18 cellular contexts compared by ENCODE assay signal in genomic region chr1:206828765-206829164, GRCh38. TPM values are rescaled to one million over a fixed set of nuclear protein-coding genes. Genes with fewer than 3 reads are reported as not detected.
DNase-seq lines count a peak whose midpoint lies in the region; ATAC-seq and TF ChIP-seq lines count a peak whose summit lies in the region.
"Had no signal": no experiment of that assay in that cellular context is flagged by ENCODE, and none has a peak within 500 bp of the region (broad histone marks: within the 10 kb centered on the region; RNA-seq: fewer than 3 reads in every experiment).

No MANE protein-coding gene starts in this region.

- in situ Hi-C loops in brain microvascular endothelial cell (cut with HindIII; ENCODE audit: low pct_ligation_motif_present, low sequenced_read_pairs): no loop called here
- in situ Hi-C loops in transverse colon (cut with MboI; ENCODE audit: low pct_ligation_motif_present in 1 of 4, low pct_unique_long_range_greater_than_20kb in 1 of 4, low sequenced_read_pairs in 3 of 4): no loop called here

- H3K9me3 Mint-ChIP-seq in CD4-positive, alpha-beta T cell: no peaks in the 10 kb centered on the region
- H3K9me3 Mint-ChIP-seq in naive thymus-derived CD4-positive, alpha-beta T cell: peaks cover 0 to 4% (median 0%) of the 10 kb centered on the region in 11 donors

- H3K27me3 Mint-ChIP-seq in CD4-positive, alpha-beta T cell: no peaks in the 10 kb centered on the region
- peaks cover 0 to 10% (median 0%) of the 10 kb centered on the region in 5 donors for H3K27me3 Mint-ChIP-seq in naive thymus-derived CD4-positive, alpha-beta T cell

- peaks cover 51% of the 10 kb centered on the region for H3K4me1 Mint-ChIP-seq in CD4-positive, alpha-beta T cell (ENCODE audit: low read depth)
- H3K4me1 Mint-ChIP-seq in naive thymus-derived CD4-positive, alpha-beta T cell: peaks cover 29 to 73% (median 61%) of the 10 kb centered on the region in 7 donors

- H3K36me3 Mint-ChIP-seq in CD4-positive, alpha-beta T cell (ENCODE audit: low read depth): no peaks in the 10 kb centered on the region
- H3K36me3 Mint-ChIP-seq in naive thymus-derived CD4-positive, alpha-beta T cell: peaks cover 0 to 4% (median 0%) of the 10 kb centered on the region in 5 donors

- no peak overlapping the region for H2AFZ ChIP-seq in HCT116 (ENCODE audit: low read depth, low read length, poor library complexity, severe bottlenecking)
- no peak overlapping the region for H2AFZ ChIP-seq in SK-N-SH (ENCODE audit: low read depth)

- peak overlapping the region; percentile 73 for H3K27ac Mint-ChIP-seq in CD4-positive, alpha-beta T cell
- H3K27ac Mint-ChIP-seq in naive thymus-derived CD4-positive, alpha-beta T cell: peak overlapping the region in 6 of 9 donors; percentile 74 to 90 (median 86)

- H3K27ac ChIP-seq in CD4-positive, alpha-beta T cell (ENCODE audit: low read depth, low read length): no peak overlapping the region
- H3K27ac ChIP-seq in HCT116 (ENCODE audit: low read depth, low read length): no peak overlapping the region
- H3K27ac ChIP-seq in brain microvascular endothelial cell: no peak overlapping the region
- H3K27ac ChIP-seq in naive thymus-derived CD4-positive, alpha-beta T cell (ENCODE audit: low read depth, low read length): no peak overlapping the region
- no peak overlapping the region for H3K27ac ChIP-seq in SK-N-SH (ENCODE audit: low read depth in 2 of 2, low read length in 1 of 2)
- no peak overlapping the region for H3K27ac ChIP-seq in transverse colon
- H3K27ac ChIP-seq: lower lobe of right lung had no signal

- WGBS in SK-N-SH (ENCODE audit: low lambda C conversion rate): 32% methylated on average over 4 of the region's 4 CpGs
- 63 to 80% methylated on average over 2 to 4 of the region's 4 CpGs for WGBS in transverse colon (ENCODE audit: low coverage in 1 of 2), 2 donors

- no peak for DNase-seq in CD4-positive, alpha-beta T cell
- no peak for DNase-seq in HCT116 (ENCODE audit: low read depth, low spot score)
- no peak for DNase-seq in brain microvascular endothelial cell
- DNase-seq in naive thymus-derived CD4-positive, alpha-beta T cell: no peak
- DNase-seq in SK-N-SH: no peak
- DNase-seq in transverse colon: no peak
- no peak for DNase-seq in T1000 (lab: John Stamatoyannopoulos, UW)
- DNase-seq: activated gamma-delta T cell, C1 segment of cervical spinal cord, cortex of kidney, DND-41, lower lobe of right lung, NCI-H146, NCI-H345, posterior cingulate gyrus had no signal

- H3K4me2 ChIP-seq in HCT116 (ENCODE audit: low read length): no peak overlapping the region
- H3K4me2 ChIP-seq in SK-N-SH: no peak overlapping the region

- no peaks in the 10 kb centered on the region; a peak in 1 of 4 replicates for H3K4me1 ChIP-seq in HCT116 (ENCODE audit: control insufficient read depth in 1 of 2, insufficient read depth in 2 of 2, low read length in 2 of 2)
- H3K4me1 ChIP-seq in naive thymus-derived CD4-positive, alpha-beta T cell (ENCODE audit: control insufficient read depth in 2 of 2, insufficient read depth in 2 of 2, low read length in 2 of 2): peaks cover 22 to 32% of the 10 kb centered on the region in 2 donors
- peaks cover 0 to 6% of the 10 kb centered on the region in 2 experiments; a peak in 1 of 4 replicates for H3K4me1 ChIP-seq in SK-N-SH (ENCODE audit: control insufficient read depth in 1 of 2, insufficient read depth in 2 of 2, low read depth in 1 of 2, low read length in 1 of 2)
- H3K4me1 ChIP-seq in transverse colon: peaks cover 0 to 23% (median 0%) of the 10 kb centered on the region in 4 donors

- H3K4me3 ChIP-seq in HCT116 (replicated peaks in 1 of 2; ENCODE audit: low read depth in 1 of 2, low read length in 2 of 2) (no peak overlapping the region), brain microvascular endothelial cell (ENCODE audit: low read depth, low read length) (no peak overlapping the region), SK-N-SH (ENCODE audit: low read depth in 2 of 2, low read length in 1 of 2) (no peak overlapping the region), transverse colon (no peak overlapping the region)
- H3K4me3 ChIP-seq in naive thymus-derived CD4-positive, alpha-beta T cell (ENCODE audit: low read length): no peak overlapping the region
- H3K4me3 ChIP-seq: lower lobe of right lung, skin epidermis had no signal

- no peak overlapping the region for H3K9ac ChIP-seq in HCT116 (ENCODE audit: low read length)
- no peak overlapping the region for H3K9ac ChIP-seq in SK-N-SH

- H3K27me3 ChIP-seq in CD4-positive, alpha-beta T cell (ENCODE audit: control insufficient read depth, insufficient read depth, low read length): no peaks in the 10 kb centered on the region
- H3K27me3 ChIP-seq in HCT116 (ENCODE audit: insufficient read depth, low read length) (peaks cover 6% of the 10 kb centered on the region), brain microvascular endothelial cell (replicated peaks) (peaks cover 6% of the 10 kb centered on the region), SK-N-SH (ENCODE audit: insufficient read depth) (no peaks in the 10 kb centered on the region; the same call in 1 of the 2 replicates), transverse colon (no peaks in the 10 kb centered on the region)
- H3K27me3 ChIP-seq in naive thymus-derived CD4-positive, alpha-beta T cell (ENCODE audit: control insufficient read depth in 2 of 2, insufficient read depth in 2 of 2, low read length in 2 of 2): no peaks in the 10 kb centered on the region

- CTCF ChIA-PET in CD4-positive, alpha-beta T cell (lab: Charles Lee): interaction anchor here (0.6 to 1.0 kb wide), 3 partner anchors 16 to 94 kb away, joined by 3 read pairs; no protein-coding TSS in a partner anchor
- CTCF ChIA-PET in HCT116 (lab: Charles Lee) (interaction anchor here (0.9 to 1.0 kb wide), 2 partner anchors 152 to 722 kb away, joined by 3 read pairs; no protein-coding TSS in a partner anchor), SK-N-SH (lab: Yijun Ruan, JAX) (no interaction called here)
- CTCF ChIA-PET in naive thymus-derived CD4-positive, alpha-beta T cell (lab: Charles Lee): interaction anchor here (0.6 to 1.1 kb wide), 4 partner anchors 11 to 1082 kb away, joined by 3 read pairs; no protein-coding TSS in a partner anchor

- POLR2A ChIA-PET in CD4-positive, alpha-beta T cell (lab: Charles Lee): interaction anchor here (0.8 to 2.2 kb wide), 6 partner anchors 12 to 90 kb away, joined by 3 to 10 read pairs (median 4); no protein-coding TSS in a partner anchor
- POLR2A ChIA-PET in HCT116 (lab: Charles Lee) (no interaction called here), SK-N-SH (lab: Yijun Ruan, JAX) (no interaction called here)
- POLR2A ChIA-PET in naive thymus-derived CD4-positive, alpha-beta T cell (lab: Charles Lee): interaction anchor here (0.6 to 2.8 kb wide), 11 partner anchors 12 to 177 kb away, joined by 3 to 8 read pairs (median 4); no protein-coding TSS in a partner anchor

- TF ChIP-seq POLR2A in HCT116 (IDR thresholded peaks at IDR 0.05; ENCODE audit: borderline replicate concordance, extremely low read depth, insufficient read depth, insufficient read length): no peak
- no peak for TF ChIP-seq POLR2A in transverse colon (IDR thresholded peaks at IDR 0.05)

- H3K79me2 ChIP-seq in HCT116 (ENCODE audit: insufficient read depth, low read length): no peaks in the 10 kb centered on the region
- no peaks in the 10 kb centered on the region for H3K79me2 ChIP-seq in SK-N-SH (ENCODE audit: insufficient read depth)

- TF ChIP-seq CTCF in CD4-positive, alpha-beta T cell (IDR thresholded peaks at IDR 0.05): no peak
- TF ChIP-seq CTCF in HCT116 (IDR thresholded peaks at IDR 0.05 in 2 of 3, conservative IDR thresholded peaks at IDR 0.05 in 1 of 3; ENCODE audit: borderline replicate concordance in 1 of 3, insufficient read depth in 1 of 3, low read depth in 2 of 3, low read length in 2 of 3) (peak in 2 of 3 experiments; percentile 8 to 14; a peak in 1 of 6 replicates), brain microvascular endothelial cell (IDR thresholded peaks at IDR 0.05; ENCODE audit: low read depth, low read length, missing control alignments) (peak; percentile 21), SK-N-SH (IDR thresholded peaks at IDR 0.05) (no peak), transverse colon (IDR thresholded peaks at IDR 0.05) (no peak)

- H3K9me2 ChIP-seq in HCT116 (ENCODE audit: insufficient read depth) (no peaks in the 10 kb centered on the region), SK-N-SH (no peaks in the 10 kb centered on the region)

- RAD21 ChIA-PET in HCT116 (lab: Charles Lee; ENCODE audit: low non-redundant PET in 1 of 2, low total read pairs in 2 of 2, uncharacterized antibody in 2 of 2, unreplicated experiment in 2 of 2): no interaction called here

- H3F3A ChIP-seq in SK-N-SH (replicated peaks; ENCODE audit: insufficient read depth): no peaks in the 10 kb centered on the region

- no peak for ATAC-seq in CD4-positive, alpha-beta T cell (ENCODE audit: poor library complexity)
- ATAC-seq in HCT116: no peak
- no peak for ATAC-seq in naive thymus-derived CD4-positive, alpha-beta T cell
- ATAC-seq: lower lobe of right lung, Right ventricle myocardium inferior had no signal

- TF ChIP-seq EP300 in SK-N-SH (IDR thresholded peaks at IDR 0.05; ENCODE audit: borderline replicate concordance in 1 of 2, low read depth in 1 of 2, low read length in 1 of 2): no peak
- no peak for TF ChIP-seq EP300 in transverse colon (IDR thresholded peaks at IDR 0.05; ENCODE audit: low read depth)

- H3K9me3 ChIP-seq in CD4-positive, alpha-beta T cell (ENCODE audit: control insufficient read depth, low read length): no peaks in the 10 kb centered on the region
- H3K9me3 ChIP-seq in HCT116 (ENCODE audit: control insufficient read depth in 1 of 2, insufficient read depth in 1 of 2, low read depth in 1 of 2, low read length in 2 of 2) (no peaks in the 10 kb centered on the region), SK-N-SH (no peaks in the 10 kb centered on the region), transverse colon (no peaks in the 10 kb centered on the region)
- H3K9me3 ChIP-seq in naive thymus-derived CD4-positive, alpha-beta T cell (ENCODE audit: control insufficient read depth in 2 of 3, low read length in 3 of 3): no peaks in the 10 kb centered on the region
- H3K9me3 ChIP-seq: lower lobe of right lung had no signal

- H3K4me3 Mint-ChIP-seq in CD4-positive, alpha-beta T cell: no peak overlapping the region
- H3K4me3 Mint-ChIP-seq in naive thymus-derived CD4-positive, alpha-beta T cell: peak overlapping the region in 7 of 10 donors; percentile 53 to 76 (median 67)

- TF ChIP-seq RAD21 in HCT116 (IDR thresholded peaks at IDR 0.05; ENCODE audit: low read depth): no peak
- TF ChIP-seq RAD21 in SK-N-SH (IDR thresholded peaks at IDR 0.05; ENCODE audit: low read length): no peak

- no peaks in the 10 kb centered on the region for H4K20me1 ChIP-seq in HCT116 (ENCODE audit: insufficient read depth)
- no peaks in the 10 kb centered on the region for H4K20me1 ChIP-seq in SK-N-SH (ENCODE audit: insufficient read depth)

- no TSS peak for BruUV-seq in HCT116 (replicated peaks; lab: Mats Ljungman, UMichigan)

- intact Hi-C loops in CD4-positive, alpha-beta T cell (cut with DNase I, micrococcal nuclease): no loop called here
- intact Hi-C loops in HCT116 (cut with micrococcal nuclease): no loop called here
- intact Hi-C loops in naive thymus-derived CD4-positive, alpha-beta T cell (cut with micrococcal nuclease): loop anchor here (1.0 to 2.0 kb wide), 3 partner anchors 11 to 44 kb away; no protein-coding TSS in a partner anchor
- intact Hi-C loops in transverse colon (cut with DNase I; ENCODE audit: low total_unique reads): no loop called here

- H3K36me3 ChIP-seq in HCT116 (ENCODE audit: control insufficient read depth in 1 of 2, insufficient read depth in 2 of 2, low read length in 2 of 2) (no peaks in the 10 kb centered on the region), brain microvascular endothelial cell (replicated peaks) (no peaks in the 10 kb centered on the region), SK-N-SH (replicated peaks in 1 of 2; ENCODE audit: control insufficient read depth in 1 of 2, insufficient read depth in 2 of 2, low read length in 1 of 2) (no peaks in the 10 kb centered on the region), transverse colon (no peaks in the 10 kb centered on the region)
- no peaks in the 10 kb centered on the region for H3K36me3 ChIP-seq in naive thymus-derived CD4-positive, alpha-beta T cell (ENCODE audit: control insufficient read depth in 2 of 3, insufficient read depth in 3 of 3, low read length in 3 of 3)
- H3K36me3 ChIP-seq: lower lobe of right lung had no signal

RNA-seq across cellular contexts. Expression of gene IL20, which starts 36.7 kb away (rescaled TPM):
- total RNA-seq in CD4-positive, alpha-beta T cell: not detected
- total RNA-seq in HCT116 (2021; ENCODE audit: unreplicated experiment) (not detected), transverse colon (not detected)
- not detected in 2 replicates for polyA plus RNA-seq in HCT116 (2012)
- total RNA-seq in naive thymus-derived CD4-positive, alpha-beta T cell: not detected
- not detected for polyA plus RNA-seq in naive thymus-derived CD4-positive, alpha-beta T cell
- polyA plus RNA-seq in SK-N-SH (2012; rRNA removed): not detected in 2 replicates
- polyA plus RNA-seq in SK-N-SH (2012; cell fraction: cytosol; rRNA removed): not detected in 2 replicates
- polyA plus RNA-seq in SK-N-SH (2012; cell fraction: nucleus; rRNA removed): not detected in 2 replicates
- total RNA-seq: HT1080, lower lobe of right lung, Right ventricle myocardium inferior had no signal

RNA-seq across cellular contexts. Expression of gene IL10, which starts 56.5 kb away (rescaled TPM):
- total RNA-seq in CD4-positive, alpha-beta T cell: under 1 TPM; 0.27 to 0.87 TPM
- total RNA-seq in HCT116 (2021; ENCODE audit: unreplicated experiment): not detected
- polyA plus RNA-seq in HCT116 (2012): not detected in 2 replicates
- total RNA-seq in naive thymus-derived CD4-positive, alpha-beta T cell: 1 to 10 TPM in 2 of 5 experiments, under 1 TPM in 2, not detected in 1; 0.19 to 2.7 (median 0.69) TPM
- not detected for polyA plus RNA-seq in naive thymus-derived CD4-positive, alpha-beta T cell
- polyA plus RNA-seq in SK-N-SH (2012; rRNA removed): not detected in 2 replicates
- not detected in 2 replicates for polyA plus RNA-seq in SK-N-SH (2012; cell fraction: cytosol; rRNA removed)
- not detected in 2 replicates for polyA plus RNA-seq in SK-N-SH (2012; cell fraction: nucleus; rRNA removed)
- total RNA-seq in transverse colon: 1 to 10 TPM in 2 of 4 donors, not detected in 2; 1.6 to 4.4 TPM
- total RNA-seq: HT1080 had no signal

RNA-seq across cellular contexts. Expression of gene IL19, which starts 58.2 kb away (rescaled TPM):
- not detected for total RNA-seq in CD4-positive, alpha-beta T cell
- total RNA-seq in HCT116 (2021; ENCODE audit: unreplicated experiment): not detected
- polyA plus RNA-seq in HCT116 (2012): not detected in 2 replicates
- total RNA-seq in naive thymus-derived CD4-positive, alpha-beta T cell: not detected
- not detected for polyA plus RNA-seq in naive thymus-derived CD4-positive, alpha-beta T cell
- not detected in 2 replicates for polyA plus RNA-seq in SK-N-SH (2012; rRNA removed)
- not detected in 2 replicates for polyA plus RNA-seq in SK-N-SH (2012; cell fraction: cytosol; rRNA removed)
- polyA plus RNA-seq in SK-N-SH (2012; cell fraction: nucleus; rRNA removed): 0.07 TPM in 1 of 2 replicates, not detected in the other
- total RNA-seq in transverse colon: not detected
- total RNA-seq: HT1080, lower lobe of right lung, Right ventricle myocardium inferior had no signal

Comparison
In these comparisons a context has a peak if more than half of its experiments do, and no peak if none do; other contexts are left out.
1. CTCF ChIP-seq: peak in HCT116 (2 of 3) and brain microvascular endothelial cell (single experiment); none in CD4-positive, alpha-beta T cell (single experiment), SK-N-SH (single experiment) and transverse colon (0 of 5).
2. POLR2A ChIA-PET loops: an anchor here in CD4-positive, alpha-beta T cell (0.8 to 2.2 kb wide) and naive thymus-derived CD4-positive, alpha-beta T cell (0.6 to 2.8 kb wide); none called in HCT116 and SK-N-SH.
3. intact Hi-C loops: an anchor here in naive thymus-derived CD4-positive, alpha-beta T cell (1.0 to 2.0 kb wide); none called in CD4-positive, alpha-beta T cell, HCT116 and transverse colon.